ENCODE assay signal across 7 cellular contexts in genomic region chr2:45649457-45649854, GRCh38. TPM values are rescaled to one million over a fixed set of nuclear protein-coding genes. Genes with fewer than 3 reads are reported as not detected.
DNase-seq lines count a peak whose midpoint lies in the region; ATAC-seq and TF ChIP-seq lines count a peak whose summit lies in the region.

No MANE protein-coding gene starts in this region.

- H3K4me3 ChIP-seq in H7 (ENCODE audit: insufficient read depth, low read depth, low read length) (peak overlapping the region; percentile 63), esophagus muscularis mucosa (peak overlapping the region; percentile 89 to 99 (median 94))

- peak overlapping the region; percentile 99 to 100 (median 100) for H3K27ac ChIP-seq in esophagus muscularis mucosa (replicated peaks in 1 of 4)

- H3K27me3 ChIP-seq in H7 (ENCODE audit: control insufficient read depth, insufficient read depth, low read length) (peaks cover 60% of the 10 kb centered on the region), esophagus muscularis mucosa (no peaks in the 10 kb centered on the region)

- DNase-seq in H7: peak; percentile 35
- DNase-seq in SK-N-DZ (ENCODE audit: low spot score): peak; percentile 41
- DNase-seq in esophagus muscularis mucosa (ENCODE audit: extremely low spot score): no peak
- peak; percentile 19 for DNase-seq in osteocyte (ENCODE audit: extremely low spot score, unreplicated experiment)

- H3K9me3 Mint-ChIP-seq in osteocyte (ENCODE audit: unreplicated experiment): no peaks in the 10 kb centered on the region

- WGBS in esophagus muscularis mucosa: 12% methylated on average over 10 of the region's 10 CpGs

- ATAC-seq in HG03460 (IDR thresholded peaks at IDR 0.05; ENCODE audit: unreplicated experiment) (no peak), GM21619 (IDR thresholded peaks at IDR 0.05; ENCODE audit: unreplicated experiment) (no peak), GM18519 (IDR thresholded peaks at IDR 0.05; ENCODE audit: low FRiP score, unreplicated experiment) (no peak)

- TF ChIP-seq CTCF in esophagus muscularis mucosa (IDR thresholded peaks at IDR 0.05): peak in 1 of 3 experiments; percentile 17
- TF ChIP-seq CTCF in osteocyte (IDR thresholded peaks at IDR 0.05): no peak

- H3K4me3 Mint-ChIP-seq in osteocyte (ENCODE audit: unreplicated experiment): peak overlapping the region; percentile 87

- H3K36me3 Mint-ChIP-seq in osteocyte (ENCODE audit: unreplicated experiment): no peaks in the 10 kb centered on the region

- intact Hi-C loops in esophagus muscularis mucosa (cut with DNase I): loop anchor here (10.0 kb wide), 1 partner anchor 805 kb away; no protein-coding TSS in a partner anchor

- H3K4me1 Mint-ChIP-seq in osteocyte (ENCODE audit: unreplicated experiment): peaks cover 31% of the 10 kb centered on the region

- TF ChIP-seq EP300 in esophagus muscularis mucosa (IDR thresholded peaks at IDR 0.05): no peak

- H3K9me3 ChIP-seq in esophagus muscularis mucosa: no peaks in the 10 kb centered on the region

- H3K36me3 ChIP-seq in H7 (replicated peaks; ENCODE audit: control insufficient read depth, insufficient read depth, low read length) (no peaks in the 10 kb centered on the region), esophagus muscularis mucosa (no peaks in the 10 kb centered on the region)

- no peak for TF ChIP-seq POLR2A in esophagus muscularis mucosa (IDR thresholded peaks at IDR 0.05; ENCODE audit: low read depth)

- H3K27me3 Mint-ChIP-seq in osteocyte (ENCODE audit: unreplicated experiment): no peaks in the 10 kb centered on the region

- peaks cover 31 to 57% (median 51%) of the 10 kb centered on the region in 4 donors for H3K4me1 ChIP-seq in esophagus muscularis mucosa

- peak overlapping the region; percentile 52 for H3K27ac Mint-ChIP-seq in osteocyte (ENCODE audit: unreplicated experiment)

RNA-seq across cellular contexts. Expression of gene PRKCE, which starts 2.0 kb away (rescaled TPM):
- 1.2 and 1.9 TPM in 2 replicates for total RNA-seq in H7 (2014; rRNA removed; shearing (Covaris generic))
- polyA plus RNA-seq in SK-N-DZ (2014; cell fraction: cytosol; rRNA removed): 7.0 and 8.8 TPM in 2 replicates
- polyA plus RNA-seq in SK-N-DZ (2014; cell fraction: nucleus; rRNA removed): 5.8 and 9.9 TPM in 2 replicates
- 10 to 100 TPM; 11.6 to 21.1 (median 13.0) TPM for total RNA-seq in esophagus muscularis mucosa
- 10.4 and 13.8 TPM in 2 replicates for total RNA-seq in osteocyte

RNA-seq across cellular contexts. Expression of gene SRBD1, which starts 38.4 kb away (rescaled TPM):
- 22.2 and 24.1 TPM in 2 replicates for total RNA-seq in H7 (2014; rRNA removed; shearing (Covaris generic))
- 12.6 and 13.0 TPM in 2 replicates for polyA plus RNA-seq in SK-N-DZ (2014; cell fraction: cytosol; rRNA removed)
- polyA plus RNA-seq in SK-N-DZ (2014; cell fraction: nucleus; rRNA removed): 7.3 and 7.9 TPM in 2 replicates
- total RNA-seq in esophagus muscularis mucosa (10 to 100 TPM in 3 of 4 donors, 1 to 10 TPM in 1; 9.0 to 22.0 (median 13.0) TPM), osteocyte (13.8 and 15.2 TPM in 2 replicates)
